ENCODE assay signal across 8 cellular contexts in the genomic region with DNA sequence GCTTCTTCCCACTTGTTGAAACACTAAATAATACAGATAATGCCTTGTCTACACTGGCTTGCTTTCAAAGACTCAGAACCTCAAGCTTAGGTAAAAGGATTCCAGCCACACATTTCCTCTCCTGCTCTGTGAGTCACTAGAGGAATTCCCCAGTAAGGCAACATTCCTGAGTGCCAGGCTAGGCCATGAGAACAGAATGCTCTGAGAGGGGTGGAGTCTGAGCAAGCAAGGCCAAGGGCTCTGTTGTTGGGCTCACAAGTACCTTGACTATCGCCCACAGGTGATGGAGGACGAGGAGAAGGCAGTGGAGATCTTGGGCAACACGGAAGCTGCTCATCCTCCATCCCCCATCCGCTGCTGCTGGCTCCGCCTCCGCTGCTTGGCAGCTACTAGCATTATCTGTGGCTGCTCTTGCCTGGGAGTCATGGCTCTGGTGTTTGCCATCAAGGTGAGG. TPM values are rescaled to one million over a fixed set of nuclear protein-coding genes. Genes with fewer than 3 reads are reported as not detected.
DNase-seq lines count a peak whose midpoint lies in the region; ATAC-seq and TF ChIP-seq lines count a peak whose summit lies in the region.

No MANE protein-coding gene starts in this region.

- peak overlapping the region; percentile 92 to 94 for H3K27ac ChIP-seq in esophagus (ENCODE audit: low read depth in 2 of 2, low read length in 1 of 2)
- peak overlapping the region; percentile 47 for H3K27ac ChIP-seq in osteoblast (ENCODE audit: low read depth, low read length)

- H3K36me3 ChIP-seq in esophagus (ENCODE audit: control insufficient read depth in 2 of 2, insufficient read depth in 2 of 2, low read length in 1 of 2) (peaks cover 32 to 42% of the 10 kb centered on the region in 2 donors), osteoblast (ENCODE audit: insufficient read depth, low read length) (peaks cover 53% of the 10 kb centered on the region)

- TF ChIP-seq CTCF in osteoblast (IDR thresholded peaks at IDR 0.05; ENCODE audit: extremely low read depth, low read depth, low read length), result no peak

- in situ Hi-C loops in Caki2 (cut with HindIII; ENCODE audit: low pct_unique_long_range_greater_than_20kb, low sequenced_read_pairs), result no loop called here

- peaks cover 64% of the 10 kb centered on the region for H3K36me3 Mint-ChIP-seq in stimulated activated memory B cell treated with anti-CD40 and anti-IgM and Interleukin-4, amounts not matched to agents 10 μg/mL and 1 μg/mL and 100 μg/mL, for 72 hours
- H3K36me3 Mint-ChIP-seq in T-helper 2 cell treated with Interferon-gamma antibody and Interleukin-4, amounts not matched to agents 5 μg/mL and 100 μg/mL, for 36 hours (ENCODE audit: low read depth), result peaks cover 59% of the 10 kb centered on the region

- DNase-seq in Caki2 (ENCODE audit: low read depth) (peak; percentile 95), NCI-H2227 treated with DMSO at 0.1 percent for 48 hours (lab: John Stamatoyannopoulos, UW) (peak; percentile 36), osteoblast (ENCODE audit: insufficient read length, low spot score, missing footprints) (peak; percentile 97), GDM1 (lab: John Stamatoyannopoulos, UW) (no peak)
- no peak for DNase-seq in T-helper 2 cell treated with Interferon-gamma antibody and Interleukin-4, amounts not matched to agents 5 μg/mL and 100 μg/mL, for 36 hours (ENCODE audit: low spot score)

- peaks cover 14% of the 10 kb centered on the region for H3K4me1 Mint-ChIP-seq in stimulated activated memory B cell treated with anti-CD40 and anti-IgM and Interleukin-4, amounts not matched to agents 10 μg/mL and 1 μg/mL and 100 μg/mL, for 72 hours
- H3K4me1 Mint-ChIP-seq in T-helper 2 cell treated with Interferon-gamma antibody and Interleukin-4, amounts not matched to agents 5 μg/mL and 100 μg/mL, for 36 hours (ENCODE audit: low read depth), result no peaks in the 10 kb centered on the region

- H3K4me3 ChIP-seq in esophagus (ENCODE audit: low read depth in 1 of 2, low read length in 2 of 2) (peak overlapping the region; percentile 41 to 48), osteoblast (ENCODE audit: insufficient read depth, low read length) (no peak overlapping the region)

- no peak overlapping the region for H3K27ac Mint-ChIP-seq in stimulated activated memory B cell treated with anti-CD40 and anti-IgM and Interleukin-4, amounts not matched to agents 10 μg/mL and 1 μg/mL and 100 μg/mL, for 72 hours
- no peak overlapping the region for H3K27ac Mint-ChIP-seq in T-helper 2 cell treated with Interferon-gamma antibody and Interleukin-4, amounts not matched to agents 5 μg/mL and 100 μg/mL, for 36 hours

- H3K4me2 ChIP-seq in osteoblast (ENCODE audit: insufficient read depth, low read length), result peak overlapping the region; percentile 2

- ATAC-seq in HG02623 (IDR thresholded peaks at IDR 0.05; ENCODE audit: unreplicated experiment), result no peak
- no peak for ATAC-seq in stimulated activated memory B cell treated with anti-CD40 and anti-IgM and Interleukin-4, amounts not matched to agents 10 μg/mL and 1 μg/mL and 100 μg/mL, for 72 hours

- no peaks in the 10 kb centered on the region for H3K9me3 ChIP-seq in esophagus (ENCODE audit: control insufficient read depth in 2 of 2, insufficient read depth in 1 of 2, low read depth in 1 of 2, low read length in 1 of 2)
- H3K9me3 ChIP-seq in osteoblast (ENCODE audit: low read depth, low read length), result no peaks in the 10 kb centered on the region

- peaks cover 25% of the 10 kb centered on the region for H4K20me1 ChIP-seq in osteoblast (ENCODE audit: insufficient read depth, low read length)

- H3K27me3 ChIP-seq in esophagus (ENCODE audit: control insufficient read depth in 1 of 2, insufficient read depth in 2 of 2, low read length in 2 of 2) (no peaks in the 10 kb centered on the region), osteoblast (ENCODE audit: insufficient read depth, low read length) (no peaks in the 10 kb centered on the region)

- H3K4me1 ChIP-seq in esophagus (ENCODE audit: control insufficient read depth in 2 of 2, insufficient read depth in 2 of 2, low read length in 1 of 2) (peaks cover 0 to 10% of the 10 kb centered on the region in 2 donors), osteoblast (ENCODE audit: insufficient read depth, low read length) (peaks cover 23% of the 10 kb centered on the region)

- WGBS in esophagus, 2 donors, result 53 to 68% methylated on average over 6 of the region's 6 CpGs

- H3K79me2 ChIP-seq in osteoblast (ENCODE audit: insufficient read depth, low read length), result no peaks in the 10 kb centered on the region

- H3K27me3 Mint-ChIP-seq in stimulated activated memory B cell treated with anti-CD40 and anti-IgM and Interleukin-4, amounts not matched to agents 10 μg/mL and 1 μg/mL and 100 μg/mL, for 72 hours, result no peaks in the 10 kb centered on the region
- H3K27me3 Mint-ChIP-seq in T-helper 2 cell treated with Interferon-gamma antibody and Interleukin-4, amounts not matched to agents 5 μg/mL and 100 μg/mL, for 36 hours (ENCODE audit: low read depth), result no peaks in the 10 kb centered on the region

- H3K9me3 Mint-ChIP-seq in stimulated activated memory B cell treated with anti-CD40 and anti-IgM and Interleukin-4, amounts not matched to agents 10 μg/mL and 1 μg/mL and 100 μg/mL, for 72 hours, result no peaks in the 10 kb centered on the region
- no peaks in the 10 kb centered on the region for H3K9me3 Mint-ChIP-seq in T-helper 2 cell treated with Interferon-gamma antibody and Interleukin-4, amounts not matched to agents 5 μg/mL and 100 μg/mL, for 36 hours

- no peak overlapping the region for H3K4me3 Mint-ChIP-seq in stimulated activated memory B cell treated with anti-CD40 and anti-IgM and Interleukin-4, amounts not matched to agents 10 μg/mL and 1 μg/mL and 100 μg/mL, for 72 hours
- no peak overlapping the region for H3K4me3 Mint-ChIP-seq in T-helper 2 cell treated with Interferon-gamma antibody and Interleukin-4, amounts not matched to agents 5 μg/mL and 100 μg/mL, for 36 hours

- no peak overlapping the region for H2AFZ ChIP-seq in osteoblast (ENCODE audit: low read length)

RNA-seq across cellular contexts. Expression of gene PHKG2, which starts 6.7 kb away (rescaled TPM):
- total RNA-seq in Caki2 (2014; rRNA removed; shearing (Covaris generic); ENCODE audit: low replicate concordance), result 32.0 and 53.5 TPM in 2 replicates
- 10 to 100 TPM; 23.2 to 34.8 TPM for polyA plus RNA-seq in esophagus
- total RNA-seq in osteoblast, result 20.3 and 25.0 TPM in 2 replicates

RNA-seq across cellular contexts. Expression of gene CFAP119, which starts 20.4 kb away (rescaled TPM):
- total RNA-seq in Caki2 (2014; rRNA removed; shearing (Covaris generic); ENCODE audit: low replicate concordance), result 7.2 and 12.3 TPM in 2 replicates
- 1 to 10 TPM; 3.5 to 6.2 TPM for polyA plus RNA-seq in esophagus
- 2.4 and 2.9 TPM in 2 replicates for total RNA-seq in osteoblast

RNA-seq across cellular contexts. Expression of gene RNF40, which starts 20.6 kb away (rescaled TPM):
- 107 and 110 TPM in 2 replicates for total RNA-seq in Caki2 (2014; rRNA removed; shearing (Covaris generic); ENCODE audit: low replicate concordance)
- 10 to 100 TPM; 39.9 to 64.1 TPM for polyA plus RNA-seq in esophagus
- total RNA-seq in osteoblast, result 63.1 and 88.3 TPM in 2 replicates

RNA-seq across cellular contexts. Expression of gene SRCAP, which starts 42.5 kb away (rescaled TPM):
- total RNA-seq in Caki2 (2014; rRNA removed; shearing (Covaris generic); ENCODE audit: low replicate concordance), result 9.4 and 19.0 TPM in 2 replicates
- 10 to 100 TPM in 1 of 2 donors, 1 to 10 TPM in 1; 4.9 to 20.9 TPM for polyA plus RNA-seq in esophagus
- total RNA-seq in osteoblast, result 16.3 and 19.2 TPM in 2 replicates

RNA-seq across cellular contexts. Expression of gene ZNF629, which starts 45.5 kb away (rescaled TPM):
- 14.0 and 17.5 TPM in 2 replicates for total RNA-seq in Caki2 (2014; rRNA removed; shearing (Covaris generic); ENCODE audit: low replicate concordance)
- polyA plus RNA-seq in esophagus, result 1 to 10 TPM; 3.4 to 4.9 TPM
- total RNA-seq in osteoblast, result 15.3 and 16.3 TPM in 2 replicates

Comparison
In these comparisons a context has a peak if more than half of its experiments do, and no peak if none do; other contexts are left out.
1. DNase-seq: peak in Caki2 (single experiment), NCI-H2227 treated with DMSO at 0.1 percent for 48 hours (single experiment) and osteoblast (single experiment); none in T-helper 2 cell treated with Interferon-gamma antibody and Interleukin-4, amounts not matched to agents 5 μg/mL and 100 μg/mL, for 36 hours (single experiment) and GDM1 (single experiment).